8 cellular contexts compared by ENCODE assay signal in genomic region chr9:127223810-127224177, GRCh38. TPM values are rescaled to one million over a fixed set of nuclear protein-coding genes. Genes with fewer than 3 reads are reported as not detected.
DNase-seq lines count a peak whose midpoint lies in the region; ATAC-seq and TF ChIP-seq lines count a peak whose summit lies in the region.

No MANE protein-coding gene starts in this region.

- no peaks in the 10 kb centered on the region for H3K9me3 Mint-ChIP-seq in CD4-positive, CD25-positive, alpha-beta regulatory T cell
- H3K9me3 Mint-ChIP-seq in effector memory CD8-positive, alpha-beta T cell = no peaks in the 10 kb centered on the region
- no peaks in the 10 kb centered on the region for H3K9me3 Mint-ChIP-seq in neural progenitor cell

- H3K27me3 Mint-ChIP-seq in CD4-positive, CD25-positive, alpha-beta regulatory T cell = peaks cover 22% of the 10 kb centered on the region
- H3K27me3 Mint-ChIP-seq in effector memory CD8-positive, alpha-beta T cell = no peaks in the 10 kb centered on the region
- peaks cover 17% of the 10 kb centered on the region for H3K27me3 Mint-ChIP-seq in neural progenitor cell (ENCODE audit: insufficient read depth, low read depth)

- no peaks in the 10 kb centered on the region for H3K36me3 ChIP-seq in CD4-positive, CD25-positive, alpha-beta regulatory T cell (ENCODE audit: control insufficient read depth, insufficient read depth, low read length)
- no peaks in the 10 kb centered on the region for H3K36me3 ChIP-seq in neural progenitor cell

- no peak for TF ChIP-seq CTCF in neural progenitor cell (IDR thresholded peaks at IDR 0.05)

- no peak for ATAC-seq in CD4-positive, CD25-positive, alpha-beta regulatory T cell (ENCODE audit: low read depth in 2 of 2)
- peak; percentile 0 for ATAC-seq in effector memory CD8-positive, alpha-beta T cell (replicated peaks)
- no peak for ATAC-seq in HG03095 (IDR thresholded peaks at IDR 0.05; ENCODE audit: unreplicated experiment)

- H3K36me3 Mint-ChIP-seq in CD4-positive, CD25-positive, alpha-beta regulatory T cell = no peaks in the 10 kb centered on the region
- peaks cover 40% of the 10 kb centered on the region for H3K36me3 Mint-ChIP-seq in effector memory CD8-positive, alpha-beta T cell (ENCODE audit: insufficient read depth)
- H3K36me3 Mint-ChIP-seq in neural progenitor cell = peaks cover 4% of the 10 kb centered on the region

- H3K27ac ChIP-seq in CD4-positive, CD25-positive, alpha-beta regulatory T cell (ENCODE audit: insufficient read depth, low read length, poor library complexity, severe bottlenecking) = peak overlapping the region; percentile 39
- no peak overlapping the region for H3K27ac ChIP-seq in neural progenitor cell

- no peak overlapping the region for H3K9ac ChIP-seq in neural progenitor cell

- H3K4me3 Mint-ChIP-seq in CD4-positive, CD25-positive, alpha-beta regulatory T cell = peak overlapping the region; percentile 88 to 98 (median 92)
- peak overlapping the region; percentile 89 to 90 for H3K4me3 Mint-ChIP-seq in effector memory CD8-positive, alpha-beta T cell
- peak overlapping the region; percentile 87 for H3K4me3 Mint-ChIP-seq in neural progenitor cell

- H3K4me1 ChIP-seq in CD4-positive, CD25-positive, alpha-beta regulatory T cell (ENCODE audit: control insufficient read depth, insufficient read depth, low read length, poor library complexity, severe bottlenecking) = peaks cover 35% of the 10 kb centered on the region
- H3K4me1 ChIP-seq in neural progenitor cell = no peaks in the 10 kb centered on the region

- no peaks in the 10 kb centered on the region for H3K9me3 ChIP-seq in CD4-positive, CD25-positive, alpha-beta regulatory T cell (ENCODE audit: control insufficient read depth in 2 of 2, low read length in 2 of 2)
- no peaks in the 10 kb centered on the region for H3K9me3 ChIP-seq in neural progenitor cell (ENCODE audit: low read depth)

- peaks cover 29% of the 10 kb centered on the region for H3F3A ChIP-seq in neural progenitor cell (ENCODE audit: low read depth)

- H2AFZ ChIP-seq in neural progenitor cell (replicated peaks) = no peak overlapping the region

- H3K79me2 ChIP-seq in neural progenitor cell (ENCODE audit: low read depth) = no peaks in the 10 kb centered on the region

- H3K4me1 Mint-ChIP-seq in CD4-positive, CD25-positive, alpha-beta regulatory T cell = peaks cover 13 to 41% (median 18%) of the 10 kb centered on the region in 4 donors
- H3K4me1 Mint-ChIP-seq in effector memory CD8-positive, alpha-beta T cell (ENCODE audit: low read depth in 2 of 2) = peaks cover 22 to 25% of the 10 kb centered on the region in 2 donors
- H3K4me1 Mint-ChIP-seq in neural progenitor cell = peaks cover 3% of the 10 kb centered on the region

- peak overlapping the region; percentile 61 for H3K4me2 ChIP-seq in neural progenitor cell

- no peaks in the 10 kb centered on the region for H3K27me3 ChIP-seq in CD4-positive, CD25-positive, alpha-beta regulatory T cell (ENCODE audit: control insufficient read depth, insufficient read depth, low read length)
- peaks cover 59% of the 10 kb centered on the region for H3K27me3 ChIP-seq in neural progenitor cell

- CTCF ChIA-PET in HEK293T (lab: Yijun Ruan, JAX) = interaction anchor here (1.1 to 2.4 kb wide), 2 partner anchors 9 to 173 kb away, joined by 3 to 15 read pairs; partner anchors contain the start of gene SLC2A8

- H4K20me1 ChIP-seq in neural progenitor cell (ENCODE audit: low read depth) = peaks cover 12% of the 10 kb centered on the region

- H3K27ac Mint-ChIP-seq in CD4-positive, CD25-positive, alpha-beta regulatory T cell = peak overlapping the region in 1 of 3 donors; percentile 36
- H3K27ac Mint-ChIP-seq in effector memory CD8-positive, alpha-beta T cell = peak overlapping the region; percentile 95 to 97
- no peak overlapping the region for H3K27ac Mint-ChIP-seq in neural progenitor cell

- POLR2A ChIA-PET in HEK293T (lab: Yijun Ruan, JAX) = interaction anchor here (0.6 to 2.0 kb wide), 5 partner anchors 9 to 309 kb away, joined by 3 to 11 read pairs (median 6); partner anchors contain the start of genes LRSAM1, RALGPS1, RPL12 and SLC2A8

- no peak overlapping the region for H3K4me3 ChIP-seq in CD4-positive, CD25-positive, alpha-beta regulatory T cell (ENCODE audit: low read depth, low read length)
- H3K4me3 ChIP-seq in neural progenitor cell = peak overlapping the region; percentile 42

- peak in 1 of 3 donors; percentile 11 for DNase-seq in CD4-positive, CD25-positive, alpha-beta regulatory T cell
- peak; percentile 32 for DNase-seq in NCI-H774 (lab: John Stamatoyannopoulos, UW)
- DNase-seq in effector memory CD8-positive, alpha-beta T cell = no peak
- DNase-seq in neural progenitor cell (ENCODE audit: low spot score) = no peak
- DNase-seq in hepatic stellate cell (ENCODE audit: low spot score) = no peak
- DNase-seq in HEK293T (ENCODE audit: extremely low spot score) = no peak
- DNase-seq in NCI-H146 (lab: John Stamatoyannopoulos, UW) = no peak

TF ChIP-seq in HEK293T, 16 proteins besides CTCF, POLR2A, EP300 and RAD21:
- no peak for TF ChIP-seq TARDBP (IDR thresholded peaks at IDR 0.05)

RNA-seq across cellular contexts. Expression of gene GARNL3, which starts 40.8 kb away (rescaled TPM):
- 4.3 TPM for total RNA-seq in CD4-positive, CD25-positive, alpha-beta regulatory T cell
- under 1 TPM in 2 of 4 donors, not detected in 2; 0.69 to 0.99 TPM for polyA plus RNA-seq in CD4-positive, CD25-positive, alpha-beta regulatory T cell
- 22.6 and 32.0 TPM in 2 replicates for total RNA-seq in neural progenitor cell (ENCODE audit: low replicate concordance)
